31 cellular contexts compared by ENCODE assay signal in the genomic region with DNA sequence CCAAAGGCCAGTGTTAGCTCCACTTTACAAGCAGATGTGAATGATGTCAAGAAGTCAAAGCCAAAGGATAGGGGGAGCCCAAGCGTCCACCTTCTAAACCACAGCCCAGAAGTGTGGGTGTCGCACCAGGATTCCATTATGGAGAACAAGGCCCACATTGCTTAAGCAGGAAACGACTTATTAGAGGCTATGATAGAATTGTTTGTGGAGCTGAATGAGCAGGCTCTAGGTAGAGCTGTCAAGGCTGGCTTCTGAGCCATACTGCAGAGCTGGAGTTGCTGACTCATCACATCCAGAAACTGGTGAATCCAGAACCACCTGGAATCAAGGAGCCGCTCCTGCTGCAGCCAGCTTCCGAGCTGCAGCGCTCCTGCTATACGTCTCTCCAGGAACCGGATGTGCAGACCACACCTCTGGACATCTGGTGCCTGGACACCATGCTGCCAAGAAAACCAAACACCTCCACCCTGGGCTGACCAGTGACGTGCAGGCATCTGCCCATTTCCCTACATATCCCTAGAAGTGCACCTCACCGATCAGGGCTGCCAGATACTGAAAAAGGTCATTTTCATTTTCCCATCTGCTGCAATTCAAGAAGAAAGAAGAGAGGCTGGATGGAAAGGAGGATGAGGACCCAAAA. TPM values are rescaled to one million over a fixed set of nuclear protein-coding genes. Genes with fewer than 3 reads are reported as not detected.
DNase-seq lines count a peak whose midpoint lies in the region; ATAC-seq and TF ChIP-seq lines count a peak whose summit lies in the region.
"Had no signal": no experiment of that assay in that cellular context is flagged by ENCODE, and none has a peak within 500 bp of the region (broad histone marks: within the 10 kb centered on the region; RNA-seq: fewer than 3 reads in every experiment).

No MANE protein-coding gene starts in this region.

- peaks cover 71% of the 10 kb centered on the region for H3K27me3 Mint-ChIP-seq in type B pancreatic cell

- POLR2A ChIA-PET in PC-3 (lab: Charles Lee; ENCODE audit: unreplicated experiment), result no interaction called here

- in situ Hi-C loops in mammary epithelial cell (cut with MboI; ENCODE audit: low sequenced_read_pairs in 2 of 2), result no loop called here

- TF ChIP-seq CTCF in mammary epithelial cell (conservative IDR thresholded peaks at IDR 0.05 in 1 of 2, IDR thresholded peaks at IDR 0.05 in 1 of 2; ENCODE audit: extremely low read depth in 1 of 2, insufficient read depth in 1 of 2, low read depth in 1 of 2, low read length in 2 of 2) (no peak), breast epithelium (IDR thresholded peaks at IDR 0.05) (no peak), PC-3 (conservative IDR thresholded peaks at IDR 0.05; ENCODE audit: low read depth, low read length) (no peak), type B pancreatic cell (conservative IDR thresholded peaks at IDR 0.05) (no peak), mucosa of descending colon (IDR thresholded peaks at IDR 0.05) (no peak)

- ATAC-seq in PC-3 (no peak), mucosa of descending colon (no peak)
- ATAC-seq: HCT116; heart right ventricle; left lobe of liver; naive thymus-derived CD4-positive, alpha-beta T cell had no signal

- H3K4me3 ChIP-seq in mammary epithelial cell (replicated peaks in 1 of 3; ENCODE audit: insufficient read depth in 1 of 3, low read depth in 2 of 3, low read length in 3 of 3) (no peak overlapping the region), breast epithelium (no peak overlapping the region), PC-3 (ENCODE audit: low read length) (no peak overlapping the region), mucosa of descending colon (no peak overlapping the region)
- H3K4me3 ChIP-seq: coronary artery, heart right ventricle, skin epidermis, upper lobe of left lung had no signal

- CTCF ChIA-PET in mammary epithelial cell (lab: Charles Lee; ENCODE audit: low non-redundant PET), result no interaction called here
- CTCF ChIA-PET in PC-3 (lab: Charles Lee), result no interaction called here

- H3K79me2 ChIP-seq in mammary epithelial cell (ENCODE audit: insufficient read depth, low read length) (no peaks in the 10 kb centered on the region), PC-3 (ENCODE audit: low read length) (no peaks in the 10 kb centered on the region)

- H3K27me3 ChIP-seq in mammary epithelial cell (ENCODE audit: insufficient read depth, low read length) (no peaks in the 10 kb centered on the region), breast epithelium (peaks cover 0 to 10% of the 10 kb centered on the region in 2 donors), PC-3 (ENCODE audit: low read length) (no peaks in the 10 kb centered on the region)

- H2AFZ ChIP-seq in mammary epithelial cell (ENCODE audit: low read depth, low read length), result no peak overlapping the region
- no peak overlapping the region for H2AFZ ChIP-seq in PC-3 (ENCODE audit: low read length)

- peaks cover under 1% of the 10 kb centered on the region for H3K4me1 ChIP-seq in mammary epithelial cell (ENCODE audit: insufficient read depth, low read length)
- no peaks in the 10 kb centered on the region for H3K4me1 ChIP-seq in breast epithelium
- H3K4me1 ChIP-seq in PC-3 (ENCODE audit: insufficient read depth, low read length), result no peaks in the 10 kb centered on the region
- no peaks in the 10 kb centered on the region for H3K4me1 ChIP-seq in mucosa of descending colon (ENCODE audit: low read depth)

- H3K9me2 ChIP-seq in PC-3 (replicated peaks; ENCODE audit: low read length), result no peaks in the 10 kb centered on the region

- H3K36me3 Mint-ChIP-seq in type B pancreatic cell, result no peaks in the 10 kb centered on the region
- H3K36me3 Mint-ChIP-seq: naive thymus-derived CD4-positive, alpha-beta T cell had no signal

- H3K9ac ChIP-seq in mammary epithelial cell (ENCODE audit: insufficient read depth, low read length) (no peak overlapping the region), PC-3 (ENCODE audit: low read length) (no peak overlapping the region)

- no peaks in the 10 kb centered on the region for H3K36me3 ChIP-seq in mammary epithelial cell (ENCODE audit: insufficient read depth, low read length)
- H3K36me3 ChIP-seq in breast epithelium, result no peaks in the 10 kb centered on the region
- H3K36me3 ChIP-seq in PC-3 (ENCODE audit: low read depth, low read length), result no peaks in the 10 kb centered on the region
- H3K36me3 ChIP-seq in mucosa of descending colon (ENCODE audit: low read depth), result no peaks in the 10 kb centered on the region
- H3K36me3 ChIP-seq: brain microvascular endothelial cell, heart right ventricle, upper lobe of left lung had no signal

- no peaks in the 10 kb centered on the region for H3K9me3 ChIP-seq in mammary epithelial cell (replicated peaks; ENCODE audit: insufficient read depth, low read length)
- H3K9me3 ChIP-seq in breast epithelium, result peaks cover 0 to 9% of the 10 kb centered on the region in 2 donors
- no peaks in the 10 kb centered on the region for H3K9me3 ChIP-seq in PC-3 (ENCODE audit: low read length)
- no peaks in the 10 kb centered on the region for H3K9me3 ChIP-seq in mucosa of descending colon

- no peaks in the 10 kb centered on the region for H3K9me3 Mint-ChIP-seq in type B pancreatic cell
- H3K9me3 Mint-ChIP-seq: activated T-cell treated with anti-CD3 and anti-CD28 coated beads, Interleukin-2, amount 50 U/mL, for 24 hours had no signal

- dilution Hi-C loops in mammary epithelial cell (cut with HindIII; ENCODE audit: low sequenced_read_pairs), result no loop called here

- intact Hi-C loops in mammary epithelial cell (cut with micrococcal nuclease), result no loop called here
- intact Hi-C loops in breast epithelium (cut with DNase I; ENCODE audit: low total_unique reads), result no loop called here
- intact Hi-C loops in PC-3 (cut with micrococcal nuclease), result no loop called here
- intact Hi-C loops in mucosa of descending colon (cut with DNase I, micrococcal nuclease), result no loop called here

- no peaks in the 10 kb centered on the region for H3F3A ChIP-seq in PC-3 (ENCODE audit: low read length, unreplicated experiment)

- H3K4me1 Mint-ChIP-seq in type B pancreatic cell (ENCODE audit: unreplicated experiment), result peaks cover 13% of the 10 kb centered on the region
- H3K4me1 Mint-ChIP-seq: CD14-positive monocyte had no signal

- H3K27ac ChIP-seq in mammary epithelial cell (ENCODE audit: insufficient read depth, low read depth, low read length), result no peak overlapping the region
- no peak overlapping the region for H3K27ac ChIP-seq in breast epithelium
- no peak overlapping the region for H3K27ac ChIP-seq in PC-3 (ENCODE audit: low read length)
- H3K27ac ChIP-seq: brain microvascular endothelial cell, coronary artery, heart right ventricle, skin epidermis, upper lobe of left lung had no signal

- H3K27ac Mint-ChIP-seq in type B pancreatic cell, result no peak overlapping the region
- H3K27ac Mint-ChIP-seq: activated T-cell treated with anti-CD3 and anti-CD28 coated beads, Interleukin-2, amount 50 U/mL, for 24 hours; CD14-positive monocyte; naive thymus-derived CD4-positive, alpha-beta T cell had no signal

- H3K4me2 ChIP-seq in mammary epithelial cell (ENCODE audit: insufficient read depth, low read depth, low read length) (no peak overlapping the region), PC-3 (ENCODE audit: low read length) (no peak overlapping the region)

- TF ChIP-seq POLR2A in breast epithelium (IDR thresholded peaks at IDR 0.05), result no peak

- H4K20me1 ChIP-seq in mammary epithelial cell (ENCODE audit: insufficient read depth, low read length) (no peaks in the 10 kb centered on the region), PC-3 (ENCODE audit: low read length) (no peaks in the 10 kb centered on the region)

- BruUV-seq in mammary epithelial cell (replicated peaks; lab: Mats Ljungman, UMichigan), result no TSS peak
- no TSS peak for BruUV-seq in PC-3 (replicated peaks; lab: Mats Ljungman, UMichigan)

- peak; percentile 23 for DNase-seq in mammary epithelial cell
- no peak for DNase-seq in breast epithelium (ENCODE audit: low spot score in 2 of 2)
- peak; percentile 23 for DNase-seq in PC-3
- peak; percentile 1 for DNase-seq in fibroblast of gingiva (ENCODE audit: low read depth)
- peak; percentile 47 for DNase-seq in type B pancreatic cell (ENCODE audit: extremely low spot score, unreplicated experiment)
- DNase-seq in cerebellar nuclear complex (lab: John Stamatoyannopoulos, UW), result no peak
- DNase-seq in mucosa of descending colon, result no peak
- DNase-seq in NK-92 treated with Interleukin-12 subunit alpha and Interleukin-12 subunit beta, amount 100 ng/mL, for 24 hours (lab: John Stamatoyannopoulos, UW), result no peak
- DNase-seq: ACHN; activated CD4-positive, CD25-positive, alpha-beta regulatory T cell treated with anti-CD3 and anti-CD28 coated beads, Interleukin-2, amount 50 U/mL, for 72 hours; activated CD8-positive, alpha-beta memory T cell treated with anti-CD3 and anti-CD28 coated beads for 24 hours; activated naive CD4-positive, alpha-beta T cell; activated T-cell treated with anti-CD3 and anti-CD28 coated beads, Interleukin-2, amount 50 U/mL, for 24 hours; brain microvascular endothelial cell; Calu3; heart right ventricle; MM.1S; naive thymus-derived CD4-positive, alpha-beta T cell; NCI-H1417 treated with DMSO at 0.1 percent for 48 hours; NCI-H2107; NCI-H524; occipital lobe; RPMI8226; upper lobe of left lung had no signal

- H3K4me3 Mint-ChIP-seq in type B pancreatic cell, result no peak overlapping the region
- H3K4me3 Mint-ChIP-seq: activated T-cell treated with anti-CD3 and anti-CD28 coated beads, Interleukin-2, amount 50 U/mL, for 24 hours; naive thymus-derived CD4-positive, alpha-beta T cell had no signal

- WGBS in mammary epithelial cell (ENCODE audit: low coverage, missing lambda C conversion rate), result 53% methylated on average over 10 of the region's 10 CpGs

RNA-seq across cellular contexts. Expression of a gene that starts 6.2 kb away (rescaled TPM):
- total RNA-seq in mammary epithelial cell (10 to 100 TPM in 1 of 2 donors, under 1 TPM in 1; 0.83 to 17.6 TPM), breast epithelium (100 to 1,000 TPM in 2 of 3 donors, 10 to 100 TPM in 1; 38.2 to 200 (median 178) TPM), PC-3 (2014; rRNA removed) (4.4 and 5.8 TPM in 2 replicates), type B pancreatic cell (ENCODE audit: low replicate concordance) (0.95 and 27.3 TPM in 2 replicates), mucosa of descending colon (10 to 100 TPM in 1 of 3 donors, 1 to 10 TPM in 2; 1.1 to 13.4 (median 3.1) TPM)
- polyA plus RNA-seq in mammary epithelial cell, result 23.2 TPM
- 2.3 TPM for polyA minus RNA-seq in mammary epithelial cell
- total RNA-seq: Calu3; left lobe of liver; naive thymus-derived CD4-positive, alpha-beta T cell; SK-MEL-5; T-helper 1 cell treated with Interleukin-12 subunit alpha and Interleukin-12 subunit beta and Interleukin-4 antibody, amounts not matched to agents 30 ng/mL and 1 ng/mL, for 36 hours had no signal
- polyA plus RNA-seq: naive thymus-derived CD4-positive, alpha-beta T cell had no signal

Comparison
In these comparisons a context has a peak if more than half of its experiments do, and no peak if none do; other contexts are left out.
1. DNase-seq: peak in mammary epithelial cell (single experiment), PC-3 (single experiment), fibroblast of gingiva (single experiment) and type B pancreatic cell (single experiment); none in breast epithelium (0 of 2), cerebellar nuclear complex (0 of 2), mucosa of descending colon (0 of 3) and NK-92 treated with Interleukin-12 subunit alpha and Interleukin-12 subunit beta, amount 100 ng/mL, for 24 hours (single experiment).